In the genomic region with DNA sequence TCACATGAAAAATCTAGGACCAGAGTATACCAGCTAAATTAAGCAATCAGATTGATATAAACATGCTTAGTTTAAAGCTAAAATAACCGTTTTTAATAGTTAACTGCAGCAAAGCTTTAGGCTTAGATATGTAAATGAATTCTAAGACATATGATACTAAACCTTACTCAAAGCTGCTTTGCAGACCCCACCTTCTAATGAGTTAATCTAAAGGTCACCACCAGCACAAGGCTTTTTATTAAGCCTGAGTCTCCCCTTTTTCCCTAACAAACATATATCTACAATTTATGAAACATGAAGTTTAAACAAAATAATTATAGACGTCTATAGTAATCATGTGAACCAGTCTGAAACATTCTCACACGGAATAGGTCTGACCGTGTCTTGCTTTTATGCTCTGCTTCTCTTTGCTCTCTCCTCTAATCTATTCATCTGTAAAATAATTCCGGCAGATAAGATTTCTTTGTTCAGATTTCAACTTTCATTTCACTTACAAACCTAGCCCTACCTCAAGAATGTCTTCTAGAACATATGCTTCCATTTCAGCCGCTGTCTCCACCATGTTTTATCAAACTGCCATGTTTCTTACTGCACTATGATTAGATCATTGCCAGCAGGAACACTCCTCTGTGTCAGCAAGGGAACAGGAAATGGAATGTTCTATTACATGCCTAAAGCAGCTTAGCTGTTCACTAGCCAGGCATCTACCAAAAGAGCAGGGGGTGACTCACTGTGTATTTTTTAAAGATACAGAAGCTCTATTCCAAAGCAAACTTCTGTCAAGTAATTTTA, we compare ENCODE assay signal across 8 cellular contexts. TPM values are rescaled to one million over a fixed set of nuclear protein-coding genes. Genes with fewer than 3 reads are reported as not detected.
DNase-seq lines count a peak whose midpoint lies in the region; ATAC-seq and TF ChIP-seq lines count a peak whose summit lies in the region.

No MANE protein-coding gene starts in this region.

- H3K4me3 Mint-ChIP-seq in activated CD4-positive, alpha-beta T cell treated with anti-CD3 and anti-CD28 coated beads, Interleukin-2, amount 10 ng/mL, durations not matched to agents 24 days and 14 days, result no peak overlapping the region
- H3K4me3 Mint-ChIP-seq in endothelial cell (ENCODE audit: unreplicated experiment), result no peak overlapping the region
- no peak overlapping the region for H3K4me3 Mint-ChIP-seq in stimulated activated naive CD8-positive, alpha-beta T cell treated with anti-CD3 and anti-CD28 coated beads, Interleukin-15, amount 100 ng/mL, for 72 hours

- H3K9me3 Mint-ChIP-seq in activated CD4-positive, alpha-beta T cell treated with anti-CD3 and anti-CD28 coated beads, Interleukin-2, amount 10 ng/mL, durations not matched to agents 24 days and 14 days, result no peaks in the 10 kb centered on the region
- no peaks in the 10 kb centered on the region for H3K9me3 Mint-ChIP-seq in endothelial cell (ENCODE audit: unreplicated experiment)
- no peaks in the 10 kb centered on the region for H3K9me3 Mint-ChIP-seq in stimulated activated naive CD8-positive, alpha-beta T cell treated with anti-CD3 and anti-CD28 coated beads, Interleukin-15, amount 100 ng/mL, for 72 hours

- ATAC-seq in GM19324 (IDR thresholded peaks at IDR 0.05; ENCODE audit: low FRiP score, unreplicated experiment), result peak; percentile 73
- ATAC-seq in HG03439 (IDR thresholded peaks at IDR 0.05; ENCODE audit: unreplicated experiment), result peak; percentile 66
- peak; percentile 100 for ATAC-seq in stimulated activated naive CD8-positive, alpha-beta T cell treated with anti-CD3 and anti-CD28 coated beads, Interleukin-15, amount 100 ng/mL, for 72 hours

- intact Hi-C loops in activated CD4-positive, alpha-beta T cell treated with anti-CD3 and anti-CD28 coated beads, Interleukin-2, amount 10 ng/mL, durations not matched to agents 24 days and 14 days (cut with micrococcal nuclease), result loop anchor here (1.0 kb wide), 1 partner anchor 37 kb away; no protein-coding TSS in a partner anchor

- TF ChIP-seq CTCF in endothelial cell (IDR thresholded peaks at IDR 0.05; ENCODE audit: unreplicated experiment), result no peak

- H3K27ac Mint-ChIP-seq in activated CD4-positive, alpha-beta T cell treated with anti-CD3 and anti-CD28 coated beads, Interleukin-2, amount 10 ng/mL, durations not matched to agents 24 days and 14 days, result no peak overlapping the region
- no peak overlapping the region for H3K27ac Mint-ChIP-seq in endothelial cell (ENCODE audit: unreplicated experiment)
- H3K27ac Mint-ChIP-seq in stimulated activated naive CD8-positive, alpha-beta T cell treated with anti-CD3 and anti-CD28 coated beads, Interleukin-15, amount 100 ng/mL, for 72 hours, result no peak overlapping the region

- peak; percentile 91 for DNase-seq in COLO829 (ENCODE audit: low spot score)
- peak; percentile 79 for DNase-seq in NCI-H510A (lab: John Stamatoyannopoulos, UW)
- DNase-seq in activated CD4-positive, alpha-beta T cell treated with anti-CD3 and anti-CD28 coated beads, Interleukin-2, amount 10 ng/mL, durations not matched to agents 24 days and 14 days, result peak; percentile 89
- peak; percentile 34 for DNase-seq in endothelial cell (ENCODE audit: low spot score)
- DNase-seq in mucosa of gallbladder (ENCODE audit: low spot score), result peak; percentile 75
- DNase-seq in stimulated activated naive CD8-positive, alpha-beta T cell treated with anti-CD3 and anti-CD28 coated beads, Interleukin-15, amount 100 ng/mL, for 72 hours, result peak; percentile 52 to 62

- peaks cover 22% of the 10 kb centered on the region for H3K4me1 Mint-ChIP-seq in activated CD4-positive, alpha-beta T cell treated with anti-CD3 and anti-CD28 coated beads, Interleukin-2, amount 10 ng/mL, durations not matched to agents 24 days and 14 days
- peaks cover 11% of the 10 kb centered on the region for H3K4me1 Mint-ChIP-seq in endothelial cell (ENCODE audit: unreplicated experiment)
- H3K4me1 Mint-ChIP-seq in stimulated activated naive CD8-positive, alpha-beta T cell treated with anti-CD3 and anti-CD28 coated beads, Interleukin-15, amount 100 ng/mL, for 72 hours, result peaks cover 22% of the 10 kb centered on the region

- no peaks in the 10 kb centered on the region for H3K27me3 Mint-ChIP-seq in activated CD4-positive, alpha-beta T cell treated with anti-CD3 and anti-CD28 coated beads, Interleukin-2, amount 10 ng/mL, durations not matched to agents 24 days and 14 days
- H3K27me3 Mint-ChIP-seq in endothelial cell (ENCODE audit: unreplicated experiment), result no peaks in the 10 kb centered on the region
- H3K27me3 Mint-ChIP-seq in stimulated activated naive CD8-positive, alpha-beta T cell treated with anti-CD3 and anti-CD28 coated beads, Interleukin-15, amount 100 ng/mL, for 72 hours, result no peaks in the 10 kb centered on the region

- peaks cover 2% of the 10 kb centered on the region for H3K36me3 Mint-ChIP-seq in activated CD4-positive, alpha-beta T cell treated with anti-CD3 and anti-CD28 coated beads, Interleukin-2, amount 10 ng/mL, durations not matched to agents 24 days and 14 days (ENCODE audit: low read depth)
- H3K36me3 Mint-ChIP-seq in endothelial cell (ENCODE audit: low read depth, unreplicated experiment), result no peaks in the 10 kb centered on the region

RNA-seq across cellular contexts. Expression of gene ANKRD17, which starts 35.9 kb away (rescaled TPM):
- total RNA-seq in activated CD4-positive, alpha-beta T cell treated with anti-CD3 and anti-CD28 coated beads, Interleukin-2, amount 10 ng/mL, durations not matched to agents 24 days and 14 days, result 67.4 and 76.5 TPM in 2 replicates
- total RNA-seq in endothelial cell (ENCODE audit: unreplicated experiment) (61.8 TPM), mucosa of gallbladder (60.8 TPM)

Comparison
In these comparisons a context has a peak if more than half of its experiments do, and no peak if none do; other contexts are left out.
1. Peak in every context shown above with its lines: DNase-seq and ATAC-seq.
2. DNase-seq: peak in every context shown above with its lines; median percentile 91 in COLO829; 89 in activated CD4-positive, alpha-beta T cell treated with anti-CD3 and anti-CD28 coated beads, Interleukin-2, amount 10 ng/mL, durations not matched to agents 24 days and 14 days; 79 in NCI-H510A; 75 in mucosa of gallbladder; 57 in stimulated activated naive CD8-positive, alpha-beta T cell treated with anti-CD3 and anti-CD28 coated beads, Interleukin-15, amount 100 ng/mL, for 72 hours; 34 in endothelial cell.